36 cellular contexts compared by ENCODE assay signal in the genomic region with DNA sequence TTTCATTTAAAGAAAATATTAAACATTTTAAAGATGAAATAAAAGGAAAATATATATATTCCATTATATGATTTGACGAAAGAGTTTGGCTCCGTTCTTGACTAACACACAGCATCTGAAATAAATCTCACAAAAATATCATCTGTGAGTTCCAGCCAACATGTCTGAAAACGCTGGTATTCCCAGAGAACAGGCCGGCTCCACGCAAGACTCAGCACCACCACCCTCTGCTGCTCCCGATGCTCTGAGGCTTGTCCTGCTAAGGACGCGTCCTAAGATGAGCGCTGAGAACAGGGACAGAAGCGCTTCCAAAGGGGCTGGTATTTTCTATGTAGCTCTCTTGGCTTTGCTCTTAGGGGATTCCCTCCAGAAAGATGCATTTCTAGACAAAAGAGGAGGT.
"Had no signal": no experiment of that assay in that cellular context is flagged by ENCODE, and none has a peak within 500 bp of the region (broad histone marks: within the 10 kb centered on the region; RNA-seq: fewer than 3 reads in every experiment).

No MANE protein-coding gene starts in this region.

- H3K27me3 ChIP-seq: ascending aorta, cardiac muscle cell had no signal

- DNase-seq: activated effector memory CD4-positive, alpha-beta T cell treated with anti-CD3 and anti-CD28 coated beads, Interleukin-2, amount 50 U/mL, for 16 hours; activated effector memory CD4-positive, alpha-beta T cell treated with Interleukin-2 at 50 U/mL for 16 hours; activated gamma-delta T cell; activated gamma-delta T cell treated with Interleukin-2 at 50 U/mL for 16 hours; activated naive CD4-positive, alpha-beta T cell; activated naive CD4-positive, alpha-beta T cell treated with anti-CD3 and anti-CD28 coated beads for 36 hours; activated naive CD4-positive, alpha-beta T cell treated with anti-CD3 and anti-CD28 coated beads, Interleukin-2, amount 10 ng/mL, durations not matched to agents 7 days and 5 days; activated naive CD4-positive, alpha-beta T cell treated with anti-CD3 and anti-CD28 coated beads, Interleukin-2, amount 50 U/mL, for 16 hours; activated naive CD4-positive, alpha-beta T cell treated with Interleukin-2 at 50 U/mL for 16 hours; activated naive CD8-positive, alpha-beta T cell treated with anti-CD3 and anti-CD28 coated beads for 36 hours; activated naive CD8-positive, alpha-beta T cell treated with anti-CD3 and anti-CD28 coated beads, Interleukin-2, amount 10 ng/mL, durations not matched to agents 7 days and 5 days; activated naive CD8-positive, alpha-beta T cell treated with anti-CD3 and anti-CD28 coated beads, Interleukin-2, amount 50 U/mL, for 24 hours; activated T-cell treated with anti-CD3 and anti-CD28 coated beads, Interleukin-2, amount 50 U/mL, for 24 hours; activated T-cell treated with anti-CD3 and anti-CD28 coated beads, Interleukin-2, amount 50 U/mL, for 4 hours; activated T-cell treated with anti-CD3 and anti-CD28 coated beads, Interleukin-2, amount 50 U/mL, for 48 hours; activated T-cell treated with anti-CD3 and anti-CD28 coated beads, Interleukin-2, amount 50 U/mL, for 72 hours; amniotic stem cell; amygdala; anterior cingulate cortex; aorta; body of pancreas; brain microvascular endothelial cell; caudate nucleus; central memory CD4-positive, alpha-beta T cell; cerebellar nuclear complex had no signal

- H3K4me1 ChIP-seq: adrenal gland, ascending aorta, breast epithelium had no signal

- H3K9me3 ChIP-seq: adrenal gland, ascending aorta, body of pancreas, breast epithelium had no signal

- H3K9me3 Mint-ChIP-seq: activated naive CD4-positive, alpha-beta T cell treated with anti-CD3 and anti-CD28 coated beads for 36 hours; activated naive CD4-positive, alpha-beta T cell treated with anti-CD3 and anti-CD28 coated beads, Interleukin-2, amount 10 ng/mL, durations not matched to agents 7 days and 5 days; activated naive CD4-positive, alpha-beta T cell treated with anti-CD3 and anti-CD28 coated beads, Interleukin-2, amount 50 U/mL, for 24 hours; activated naive CD8-positive, alpha-beta T cell treated with anti-CD3 and anti-CD28 coated beads for 36 hours; activated naive CD8-positive, alpha-beta T cell treated with anti-CD3 and anti-CD28 coated beads, Interleukin-2, amount 10 ng/mL, durations not matched to agents 7 days and 5 days; activated naive CD8-positive, alpha-beta T cell treated with anti-CD3 and anti-CD28 coated beads, Interleukin-2, amount 50 U/mL, for 24 hours; activated T-cell treated with anti-CD3 and anti-CD28 coated beads, Interleukin-2, amount 50 U/mL, for 24 hours; activated T-cell treated with anti-CD3 and anti-CD28 coated beads, Interleukin-2, amount 50 U/mL, for 4 hours; activated T-cell treated with anti-CD3 and anti-CD28 coated beads, Interleukin-2, amount 50 U/mL, for 72 hours; activated T-helper 1 cell treated with anti-CD3 and anti-CD28 coated beads, Interleukin-12 subunit alpha, Interleukin-12 subunit beta, Interleukin-2, Interleukin-4 antibody, amounts not matched to agents 30 ng/mL and 10 ng/mL and 1 ng/mL, durations not matched to agents 14 hours and 24 hours and 36 hours; activated T-helper 17 cell treated with anti-CD3 and anti-CD28 coated beads, Interleukin-2, amount 50 U/mL, for 72 hours; activated T-helper 2 cell treated with anti-CD3 and anti-CD28 coated beads, Interferon-gamma antibody, Interleukin-2, Interleukin-4, amounts not matched to agents 10 μg/mL and 5 μg/mL and 100 μg/mL, durations not matched to agents 14 hours and 24 hours and 36 hours; brain; central memory CD8-positive, alpha-beta T cell had no signal

- H3K4me3 ChIP-seq: adrenal gland, ascending aorta, body of pancreas, breast epithelium, cardiac muscle cell had no signal

- ATAC-seq: activated naive CD8-positive, alpha-beta T cell treated with anti-CD3 and anti-CD28 coated beads, Interleukin-2, amount 50 U/mL, for 24 hours; activated T-cell treated with anti-CD3 and anti-CD28 coated beads, Interleukin-2, amount 50 U/mL, for 4 hours; activated T-cell treated with anti-CD3 and anti-CD28 coated beads, Interleukin-2, amount 50 U/mL, for 72 hours; activated T-helper 17 cell treated with anti-CD3 and anti-CD28 coated beads, Interleukin-2, amount 50 U/mL, for 72 hours; body of pancreas had no signal

- H3K27ac ChIP-seq: adrenal gland, ascending aorta, body of pancreas, brain microvascular endothelial cell, breast epithelium, cardiac muscle cell had no signal

- H3K36me3 ChIP-seq: adrenal gland, ascending aorta, brain microvascular endothelial cell, breast epithelium, cardiac muscle cell had no signal

- H3K36me3 Mint-ChIP-seq: activated naive CD4-positive, alpha-beta T cell treated with anti-CD3 and anti-CD28 coated beads, Interleukin-2, amount 10 ng/mL, durations not matched to agents 7 days and 5 days; activated naive CD4-positive, alpha-beta T cell treated with anti-CD3 and anti-CD28 coated beads, Interleukin-2, amount 50 U/mL, for 24 hours; activated naive CD8-positive, alpha-beta T cell; activated naive CD8-positive, alpha-beta T cell treated with anti-CD3 and anti-CD28 coated beads for 36 hours; activated naive CD8-positive, alpha-beta T cell treated with anti-CD3 and anti-CD28 coated beads, Interleukin-2, amount 10 ng/mL, durations not matched to agents 7 days and 5 days; brain had no signal

- H3K27ac Mint-ChIP-seq: activated naive CD4-positive, alpha-beta T cell treated with anti-CD3 and anti-CD28 coated beads for 36 hours; activated naive CD4-positive, alpha-beta T cell treated with anti-CD3 and anti-CD28 coated beads, Interleukin-2, amount 10 ng/mL, durations not matched to agents 7 days and 5 days; activated naive CD4-positive, alpha-beta T cell treated with anti-CD3 and anti-CD28 coated beads, Interleukin-2, amount 50 U/mL, for 24 hours; activated naive CD8-positive, alpha-beta T cell; activated naive CD8-positive, alpha-beta T cell treated with anti-CD3 and anti-CD28 coated beads for 36 hours; activated naive CD8-positive, alpha-beta T cell treated with anti-CD3 and anti-CD28 coated beads, Interleukin-2, amount 10 ng/mL, durations not matched to agents 7 days and 5 days; activated naive CD8-positive, alpha-beta T cell treated with anti-CD3 and anti-CD28 coated beads, Interleukin-2, amount 50 U/mL, for 24 hours; activated T-cell treated with anti-CD3 and anti-CD28 coated beads, Interleukin-2, amount 50 U/mL, for 24 hours; activated T-cell treated with anti-CD3 and anti-CD28 coated beads, Interleukin-2, amount 50 U/mL, for 72 hours; activated T-helper 1 cell treated with anti-CD3 and anti-CD28 coated beads, Interleukin-12 subunit alpha, Interleukin-12 subunit beta, Interleukin-2, Interleukin-4 antibody, amounts not matched to agents 30 ng/mL and 10 ng/mL and 1 ng/mL, durations not matched to agents 14 hours and 24 hours and 36 hours; activated T-helper 17 cell treated with anti-CD3 and anti-CD28 coated beads, Interleukin-2, amount 50 U/mL, for 72 hours; activated T-helper 2 cell treated with anti-CD3 and anti-CD28 coated beads, Interferon-gamma antibody, Interleukin-2, Interleukin-4, amounts not matched to agents 10 μg/mL and 5 μg/mL and 100 μg/mL, durations not matched to agents 14 hours and 24 hours and 36 hours had no signal
